In the genomic region with DNA sequence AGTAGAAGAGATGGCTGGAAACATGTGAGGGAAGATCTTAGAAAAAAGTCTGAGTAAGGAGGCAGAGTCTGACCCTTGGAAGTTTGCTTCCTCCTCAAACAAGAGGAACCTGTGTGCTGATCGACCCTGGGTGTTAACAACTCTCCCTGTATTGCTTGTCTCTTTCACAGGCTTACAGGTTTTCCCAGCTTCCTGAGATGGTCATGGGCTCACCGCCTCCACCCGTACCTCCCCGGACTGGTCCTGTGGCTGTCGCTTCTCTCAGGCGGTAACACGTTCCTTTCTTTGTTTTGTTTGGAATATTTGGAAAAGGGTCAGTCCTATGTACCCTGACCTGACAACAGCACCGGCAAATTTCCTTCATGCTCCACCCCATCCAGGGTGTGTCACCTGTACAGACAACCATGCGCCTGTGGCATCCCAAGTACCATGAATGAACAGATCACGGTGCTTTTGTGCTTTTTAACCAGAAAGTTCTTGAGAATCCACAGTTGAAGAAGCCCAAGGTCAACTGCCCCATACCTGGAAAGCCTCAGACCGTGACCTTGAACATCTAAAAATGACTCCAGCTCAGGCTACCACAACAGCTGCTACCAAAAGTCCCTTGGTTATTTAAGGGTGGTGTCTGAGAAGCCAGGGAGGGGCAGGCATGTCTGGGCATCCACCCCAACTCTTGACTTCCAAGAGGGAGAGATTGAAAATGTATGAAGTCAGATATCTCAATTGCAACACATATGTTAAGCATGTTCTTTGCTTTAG, we compare ENCODE assay signal across 18 cellular contexts. TPM values are rescaled to one million over a fixed set of nuclear protein-coding genes. Genes with fewer than 3 reads are reported as not detected.
DNase-seq lines count a peak whose midpoint lies in the region; ATAC-seq and TF ChIP-seq lines count a peak whose summit lies in the region.
"Had no signal": no experiment of that assay in that cellular context is flagged by ENCODE, and none has a peak within 500 bp of the region (broad histone marks: within the 10 kb centered on the region; RNA-seq: fewer than 3 reads in every experiment).

No MANE protein-coding gene starts in this region.

- no peak for DNase-seq in nephron progenitor cell
- no peak for DNase-seq in activated T-helper 2 cell treated with anti-CD3 and anti-CD28 coated beads, Interferon-gamma antibody, Interleukin-2, Interleukin-4, amounts not matched to agents 10 μg/mL and 5 μg/mL and 100 μg/mL, durations not matched to agents 14 hours and 24 hours and 36 hours (ENCODE audit: low spot score)
- DNase-seq in COLO829 (ENCODE audit: low spot score): no peak
- DNase-seq in effector CD4-positive, alpha-beta T cell: no peak
- DNase-seq: activated T-cell treated with anti-CD3 and anti-CD28 coated beads, Interleukin-2, amount 50 U/mL, for 1 hour; anterior cingulate cortex; BE2C; islet precursor cell; naive B cell; NCI-H2171 treated with DMSO at 0.1 percent for 48 hours had no signal

- peaks cover 5% of the 10 kb centered on the region for H3K36me3 Mint-ChIP-seq in nephron progenitor cell (ENCODE audit: low read depth)
- H3K36me3 Mint-ChIP-seq in activated T-helper 2 cell treated with anti-CD3 and anti-CD28 coated beads, Interferon-gamma antibody, Interleukin-2, Interleukin-4, amounts not matched to agents 10 μg/mL and 5 μg/mL and 100 μg/mL, durations not matched to agents 14 hours and 24 hours and 36 hours (ENCODE audit: low read depth): no peaks in the 10 kb centered on the region
- H3K36me3 Mint-ChIP-seq: naive B cell had no signal

- H3K27ac Mint-ChIP-seq in nephron progenitor cell: peak overlapping the region; percentile 49
- H3K27ac Mint-ChIP-seq in activated T-helper 2 cell treated with anti-CD3 and anti-CD28 coated beads, Interferon-gamma antibody, Interleukin-2, Interleukin-4, amounts not matched to agents 10 μg/mL and 5 μg/mL and 100 μg/mL, durations not matched to agents 14 hours and 24 hours and 36 hours: no peak overlapping the region
- H3K27ac Mint-ChIP-seq: naive B cell had no signal

- H3K4me1 Mint-ChIP-seq in nephron progenitor cell: peaks cover 30% of the 10 kb centered on the region
- H3K4me1 Mint-ChIP-seq in activated T-helper 2 cell treated with anti-CD3 and anti-CD28 coated beads, Interferon-gamma antibody, Interleukin-2, Interleukin-4, amounts not matched to agents 10 μg/mL and 5 μg/mL and 100 μg/mL, durations not matched to agents 14 hours and 24 hours and 36 hours (ENCODE audit: low read depth): no peaks in the 10 kb centered on the region
- H3K4me1 Mint-ChIP-seq: naive B cell had no signal

- H3K27me3 Mint-ChIP-seq in nephron progenitor cell (ENCODE audit: low read depth, poor library complexity): peaks cover 5% of the 10 kb centered on the region
- peaks cover 2% of the 10 kb centered on the region for H3K27me3 Mint-ChIP-seq in activated T-helper 2 cell treated with anti-CD3 and anti-CD28 coated beads, Interferon-gamma antibody, Interleukin-2, Interleukin-4, amounts not matched to agents 10 μg/mL and 5 μg/mL and 100 μg/mL, durations not matched to agents 14 hours and 24 hours and 36 hours (ENCODE audit: low read depth)

- intact Hi-C loops in activated T-helper 2 cell treated with anti-CD3 and anti-CD28 coated beads, Interferon-gamma antibody, Interleukin-2, Interleukin-4, amounts not matched to agents 10 μg/mL and 5 μg/mL and 100 μg/mL, durations not matched to agents 14 hours and 24 hours and 36 hours (cut with micrococcal nuclease): no loop called here

- peak; percentile 89 for ATAC-seq in GM18511 (IDR thresholded peaks at IDR 0.05; ENCODE audit: unreplicated experiment)
- ATAC-seq in GM21723 (IDR thresholded peaks at IDR 0.05; ENCODE audit: unreplicated experiment): peak; percentile 77
- ATAC-seq in HG03520 (IDR thresholded peaks at IDR 0.05; ENCODE audit: unreplicated experiment): peak; percentile 80
- no peak for ATAC-seq in HG03196 (IDR thresholded peaks at IDR 0.05; ENCODE audit: unreplicated experiment)
- ATAC-seq: HCT116 had no signal

- H3K9me3 Mint-ChIP-seq in nephron progenitor cell: no peaks in the 10 kb centered on the region
- H3K9me3 Mint-ChIP-seq in activated T-helper 2 cell treated with anti-CD3 and anti-CD28 coated beads, Interferon-gamma antibody, Interleukin-2, Interleukin-4, amounts not matched to agents 10 μg/mL and 5 μg/mL and 100 μg/mL, durations not matched to agents 14 hours and 24 hours and 36 hours: no peaks in the 10 kb centered on the region
- H3K9me3 Mint-ChIP-seq: naive B cell had no signal

- no peak overlapping the region for H3K4me3 Mint-ChIP-seq in nephron progenitor cell
- H3K4me3 Mint-ChIP-seq in activated T-helper 2 cell treated with anti-CD3 and anti-CD28 coated beads, Interferon-gamma antibody, Interleukin-2, Interleukin-4, amounts not matched to agents 10 μg/mL and 5 μg/mL and 100 μg/mL, durations not matched to agents 14 hours and 24 hours and 36 hours (ENCODE audit: low read depth): no peak overlapping the region

- TF ChIP-seq CTCF in nephron progenitor cell (IDR thresholded peaks at IDR 0.05): no peak

RNA-seq across cellular contexts. Expression of a gene that starts 44.6 kb away (rescaled TPM):
- not detected in 2 replicates for total RNA-seq in activated T-helper 2 cell treated with anti-CD3 and anti-CD28 coated beads, Interferon-gamma antibody, Interleukin-2, Interleukin-4, amounts not matched to agents 10 μg/mL and 5 μg/mL and 100 μg/mL, durations not matched to agents 14 hours and 24 hours and 36 hours
- total RNA-seq: Daoy, dermis microvascular lymphatic vessel endothelial cell, frontal cortex had no signal
